In genomic region chr4:78634011-78634664, GRCh38 we compare ENCODE assay signal across 11 cellular contexts.
DNase-seq lines count a peak whose midpoint lies in the region; ATAC-seq, FAIRE-seq and TF ChIP-seq lines count a peak whose summit lies in the region.
"Had no signal": no experiment of that assay in that cellular context is flagged by ENCODE, and none has a peak within 500 bp of the region (broad histone marks: within the 10 kb centered on the region; RNA-seq: fewer than 3 reads in every experiment).

No MANE protein-coding gene starts in this region.

- H3K4me3 ChIP-seq in GM12865 (ENCODE audit: low read depth, low read length) (no peak overlapping the region), K562 (no peak overlapping the region), right cardiac atrium (ENCODE audit: low read length) (no peak overlapping the region), skin epidermis (no peak overlapping the region)

- H3K9ac ChIP-seq in K562 (ENCODE audit: insufficient read depth in 1 of 2, low read depth in 2 of 2, low read length in 2 of 2): no peak overlapping the region

- H3K36me3 ChIP-seq in K562 (ENCODE audit: control insufficient read depth, insufficient read depth, low read length): no peaks in the 10 kb centered on the region

- TF ChIP-seq POLR2A in K562 (conservative IDR thresholded peaks at IDR 0.05) (no peak), erythroblast (IDR thresholded peaks at IDR 0.05; ENCODE audit: low read length) (no peak)

- TF ChIP-seq RAD21 in K562 (CRISPR knock-in tag; conservative IDR thresholded peaks at IDR 0.05 in 1 of 2, IDR thresholded peaks at IDR 0.05 in 1 of 2): no peak

- peak overlapping the region; percentile 5; the same call in 1 of the 2 replicates for H2AFZ ChIP-seq in K562 (ENCODE audit: low read depth, low read length)

- no TSS peak for BruUV-seq in K562 (replicated peaks; lab: Mats Ljungman, UMichigan)

- POLR2A ChIA-PET in K562 (lab: Yijun Ruan, JAX): interaction anchor here (1.0 kb wide), 1 partner anchor 13 kb away, joined by 3 read pairs; no protein-coding TSS in a partner anchor

- ATAC-seq in K562 (no peak), right cardiac atrium (peak; percentile 74 to 84), HG03354 (IDR thresholded peaks at IDR 0.05; ENCODE audit: poor library complexity, severe bottlenecking, unreplicated experiment) (no peak)
- ATAC-seq: WTC11 had no signal

- H3K4me2 ChIP-seq in K562 (ENCODE audit: insufficient read depth, low read length): no peak overlapping the region

- H3K9me3 ChIP-seq in K562 (replicated peaks; ENCODE audit: control insufficient read depth, insufficient read depth, low read depth, low read length): no peaks in the 10 kb centered on the region
- no peaks in the 10 kb centered on the region for H3K9me3 ChIP-seq in right cardiac atrium (ENCODE audit: control insufficient read depth, low read length)

- no peak for TF ChIP-seq CTCF in GM12865 (IDR thresholded peaks at IDR 0.05; ENCODE audit: insufficient read depth, low read depth, low read length, missing control alignments)
- TF ChIP-seq CTCF in K562 (IDR thresholded peaks at IDR 0.05 in 2 of 3, conservative IDR thresholded peaks at IDR 0.05 in 1 of 3; ENCODE audit: insufficient read depth in 2 of 3, low read depth in 1 of 3, low read length in 3 of 3): no peak

- peaks cover 0 to 22% of the 10 kb centered on the region in 2 experiments; a peak in 4 of 5 replicates for H3K4me1 ChIP-seq in K562 (replicated peaks in 1 of 2; ENCODE audit: control insufficient read depth in 2 of 2, insufficient read depth in 2 of 2, low read length in 2 of 2)
- peaks cover 2% of the 10 kb centered on the region for H3K4me1 ChIP-seq in right cardiac atrium (ENCODE audit: control insufficient read depth, insufficient read depth, low read length)

- H4K20me1 ChIP-seq in K562 (replicated peaks; ENCODE audit: control insufficient read depth, insufficient read depth, low read length): no peaks in the 10 kb centered on the region

- DNase-seq in GM12865 (ENCODE audit: low read depth) (peak; percentile 38), K562 (ENCODE audit: extremely low read depth in 1 of 4, low spot score in 3 of 4) (no peak), right cardiac atrium (peak; percentile 46 to 81 (median 78)), NOMO-1 treated with dmso at 0.1 percent for 144 hours (lab: John Stamatoyannopoulos, UW; ENCODE audit: unreplicated experiment) (no peak), erythroblast (lab: John Stamatoyannopoulos, UW) (no peak), NOMO-1 treated with DMSO at 0.1 percent for 48 hours (lab: John Stamatoyannopoulos, UW; ENCODE audit: unreplicated experiment) (no peak)
- DNase-seq: activated T-cell treated with anti-CD3 and anti-CD28 coated beads, Interleukin-2, amount 50 U/mL, for 24 hours had no signal

- intact Hi-C loops in K562 (cut with micrococcal nuclease) (no loop called here), right cardiac atrium (cut with DNase I) (loop anchor here in 1 of 4 donors (5.0 kb wide), 1 partner anchor 143 kb away; the partner anchor contains the start of gene BMP2K)

- H3K27ac ChIP-seq in K562 (ENCODE audit: extremely low read depth, low read depth, low read length) (no peak overlapping the region), right cardiac atrium (ENCODE audit: low read length) (no peak overlapping the region), skin epidermis (peak overlapping the region in 16 of 21 experiments; percentile 7 to 76 (median 49))
- H3K27ac ChIP-seq: C4-2B had no signal

- H3K79me2 ChIP-seq in K562 (ENCODE audit: control insufficient read depth, insufficient read depth, low read length): no peaks in the 10 kb centered on the region

- CTCF ChIA-PET in K562 (lab: Yijun Ruan, JAX; ENCODE audit: low intra/inter-chr PET ratio): no interaction called here

- TF ChIP-seq EP300 in K562 (IDR thresholded peaks at IDR 0.05; ENCODE audit: low read length): no peak

- no peak for FAIRE-seq in K562 (lab: Jason Lieb, UNC)

- H3K27me3 ChIP-seq in K562 (ENCODE audit: control insufficient read depth in 2 of 2, insufficient read depth in 2 of 2, low read length in 2 of 2): no peaks in the 10 kb centered on the region
- H3K27me3 ChIP-seq in right cardiac atrium (ENCODE audit: control insufficient read depth, insufficient read depth): no peaks in the 10 kb centered on the region

- in situ Hi-C loops in K562 (cut with MboI): no loop called here

- no peaks in the 10 kb centered on the region for H3K9me1 ChIP-seq in K562 (ENCODE audit: control insufficient read depth, insufficient read depth, low read length)

- WGBS in K562 (ENCODE audit: insufficient coverage, low coverage, missing lambda C conversion rate): 30% methylated on average over 5 of the region's 5 CpGs
- WGBS in right cardiac atrium: 28% methylated on average over 5 of the region's 5 CpGs

TF ChIP-seq in K562, 482 proteins besides CTCF, POLR2A, EP300 and RAD21:
- TF ChIP-seq FOXO4 (CRISPR knock-in tag; IDR thresholded peaks at IDR 0.05) (no peak), ZNF224 (CRISPR knock-in tag; IDR thresholded peaks at IDR 0.05) (no peak), USF2 (CRISPR knock-in tag; IDR thresholded peaks at IDR 0.05) (peak; percentile 23; the same call in 1 of the 2 replicates), FOXJ2 (tag; IDR thresholded peaks at IDR 0.05) (no peak), RBM25 (IDR thresholded peaks at IDR 0.05; ENCODE audit: low read depth, low read length, severe bottlenecking) (no peak), RBFOX2 (IDR thresholded peaks at IDR 0.05; ENCODE audit: low read depth, low read length) (no peak), ZBTB5 (IDR thresholded peaks at IDR 0.05) (no peak), PRDM10 (IDR thresholded peaks at IDR 0.05; ENCODE audit: partially characterized antibody) (no peak)
TF ChIP-seq in K562: peak in this region for 1.

Comparison
In these comparisons a context has a peak if more than half of its experiments do, and no peak if none do; other contexts are left out.
1. DNase-seq: peak in GM12865 (single experiment) and right cardiac atrium (3 of 3); none in K562 (0 of 4), NOMO-1 treated with dmso at 0.1 percent for 144 hours (single experiment), erythroblast (0 of 2) and NOMO-1 treated with DMSO at 0.1 percent for 48 hours (single experiment).
2. ATAC-seq: peak in right cardiac atrium (2 of 2); none in K562 (single experiment) and HG03354 (single experiment).
3. H3K27ac ChIP-seq: peak in skin epidermis (16 of 21); none in K562 (single experiment) and right cardiac atrium (single experiment).